ENCODE assay signal across 11 cellular contexts in genomic region chr11:65854871-65855837, GRCh38. TPM values are rescaled to one million over a fixed set of nuclear protein-coding genes. Genes with fewer than 3 reads are reported as not detected.
DNase-seq lines count a peak whose midpoint lies in the region; ATAC-seq and TF ChIP-seq lines count a peak whose summit lies in the region.
"Had no signal": no experiment of that assay in that cellular context is flagged by ENCODE, and none has a peak within 500 bp of the region (broad histone marks: within the 10 kb centered on the region; RNA-seq: fewer than 3 reads in every experiment).

No MANE protein-coding gene starts in this region.

- H3K36me3 Mint-ChIP-seq in activated CD8-positive, alpha-beta T cell treated with anti-CD3 and anti-CD28 coated beads for 36 hours (ENCODE audit: low read depth), result peaks cover 62% of the 10 kb centered on the region
- H3K36me3 Mint-ChIP-seq in stimulated activated memory B cell treated with anti-CD40 and anti-IgM and Interleukin-4, amounts not matched to agents 10 μg/mL and 1 μg/mL and 100 μg/mL, for 72 hours, result peaks cover 66% of the 10 kb centered on the region

- intact Hi-C loops in activated CD8-positive, alpha-beta T cell treated with anti-CD3 and anti-CD28 coated beads for 36 hours (cut with micrococcal nuclease), result no loop called here

- POLR2A ChIA-PET in activated CD8-positive, alpha-beta T cell treated with anti-CD3 and anti-CD28 coated beads for 36 hours (lab: Charles Lee), result interaction anchor here (1.1 to 29.8 kb wide), 4 partner anchors 14 to 35 kb away, joined by 3 to 560 read pairs (median 103); partner anchors contain the start of genes CCDC85B, CTSW, EFEMP2 and FIBP

- CTCF ChIA-PET in activated CD8-positive, alpha-beta T cell treated with anti-CD3 and anti-CD28 coated beads for 36 hours (lab: Charles Lee), result interaction anchor here (12.3 kb wide), 1 partner anchor 33 kb away, joined by 283 read pairs; the partner anchor contains the start of genes CCDC85B and FIBP

- DNase-seq in activated effector memory CD4-positive, alpha-beta T cell treated with anti-CD3 and anti-CD28 coated beads, Interleukin-2, amount 50 U/mL, for 16 hours, result peak; percentile 61
- no peak for DNase-seq in activated effector memory CD4-positive, alpha-beta T cell treated with Interleukin-2 at 50 U/mL for 16 hours
- DNase-seq in activated CD8-positive, alpha-beta T cell treated with anti-CD3 and anti-CD28 coated beads for 36 hours, result no peak
- DNase-seq in islet precursor cell, result peak; percentile 18
- no peak for DNase-seq in GF-D8 (lab: John Stamatoyannopoulos, UW)

- H3K27me3 Mint-ChIP-seq in activated CD8-positive, alpha-beta T cell treated with anti-CD3 and anti-CD28 coated beads for 36 hours, result no peaks in the 10 kb centered on the region
- no peaks in the 10 kb centered on the region for H3K27me3 Mint-ChIP-seq in stimulated activated memory B cell treated with anti-CD40 and anti-IgM and Interleukin-4, amounts not matched to agents 10 μg/mL and 1 μg/mL and 100 μg/mL, for 72 hours

- H3K4me3 Mint-ChIP-seq in activated CD8-positive, alpha-beta T cell treated with anti-CD3 and anti-CD28 coated beads for 36 hours, result peak overlapping the region; percentile 88
- peak overlapping the region; percentile 87 for H3K4me3 Mint-ChIP-seq in stimulated activated memory B cell treated with anti-CD40 and anti-IgM and Interleukin-4, amounts not matched to agents 10 μg/mL and 1 μg/mL and 100 μg/mL, for 72 hours

- TF ChIP-seq CTCF in activated CD8-positive, alpha-beta T cell treated with anti-CD3 and anti-CD28 coated beads for 36 hours (IDR thresholded peaks at IDR 0.05), result no peak

- H3K27ac Mint-ChIP-seq in activated CD8-positive, alpha-beta T cell treated with anti-CD3 and anti-CD28 coated beads for 36 hours, result peak overlapping the region; percentile 63
- H3K27ac Mint-ChIP-seq in stimulated activated memory B cell treated with anti-CD40 and anti-IgM and Interleukin-4, amounts not matched to agents 10 μg/mL and 1 μg/mL and 100 μg/mL, for 72 hours, result peak overlapping the region; percentile 65

- ATAC-seq in activated CD8-positive, alpha-beta T cell treated with anti-CD3 and anti-CD28 coated beads for 36 hours, result no peak
- no peak for ATAC-seq in stimulated activated memory B cell treated with anti-CD40 and anti-IgM and Interleukin-4, amounts not matched to agents 10 μg/mL and 1 μg/mL and 100 μg/mL, for 72 hours
- ATAC-seq in HG02938 (IDR thresholded peaks at IDR 0.05; ENCODE audit: unreplicated experiment) (no peak), HG02623 (IDR thresholded peaks at IDR 0.05; ENCODE audit: unreplicated experiment) (no peak)
- ATAC-seq: gastroesophageal sphincter had no signal

- H3K4me1 Mint-ChIP-seq in activated CD8-positive, alpha-beta T cell treated with anti-CD3 and anti-CD28 coated beads for 36 hours (ENCODE audit: low read depth), result peaks cover 32% of the 10 kb centered on the region
- peaks cover 53% of the 10 kb centered on the region for H3K4me1 Mint-ChIP-seq in stimulated activated memory B cell treated with anti-CD40 and anti-IgM and Interleukin-4, amounts not matched to agents 10 μg/mL and 1 μg/mL and 100 μg/mL, for 72 hours

- peaks cover 3% of the 10 kb centered on the region for H3K9me3 Mint-ChIP-seq in activated CD8-positive, alpha-beta T cell treated with anti-CD3 and anti-CD28 coated beads for 36 hours
- no peaks in the 10 kb centered on the region for H3K9me3 Mint-ChIP-seq in stimulated activated memory B cell treated with anti-CD40 and anti-IgM and Interleukin-4, amounts not matched to agents 10 μg/mL and 1 μg/mL and 100 μg/mL, for 72 hours

RNA-seq across cellular contexts. Expression of gene CFL1, which starts 2.8 kb away (rescaled TPM):
- 1,000 to 10,000 TPM; 1,059 to 1,062 TPM for total RNA-seq in activated CD8-positive, alpha-beta T cell treated with anti-CD3 and anti-CD28 coated beads for 36 hours

RNA-seq across cellular contexts. Expression of gene MUS81, which starts 5.1 kb away (rescaled TPM):
- total RNA-seq in activated CD8-positive, alpha-beta T cell treated with anti-CD3 and anti-CD28 coated beads for 36 hours, result 10 to 100 TPM; 54.7 to 60.2 TPM

RNA-seq across cellular contexts. Expression of gene EFEMP2, which starts 17.4 kb away (rescaled TPM):
- total RNA-seq in activated CD8-positive, alpha-beta T cell treated with anti-CD3 and anti-CD28 coated beads for 36 hours, result 10 to 100 TPM; 17.1 to 18.0 TPM

RNA-seq across cellular contexts. Expression of gene SNX32, which starts 21.4 kb away (rescaled TPM):
- total RNA-seq in activated CD8-positive, alpha-beta T cell treated with anti-CD3 and anti-CD28 coated beads for 36 hours, result 1 to 10 TPM; 1.6 to 2.1 TPM
- total RNA-seq: ascending aorta, HT-29 had no signal

RNA-seq across cellular contexts. Expression of gene CTSW, which starts 24.5 kb away (rescaled TPM):
- total RNA-seq in activated CD8-positive, alpha-beta T cell treated with anti-CD3 and anti-CD28 coated beads for 36 hours, result 100 to 1,000 TPM; 124 to 126 TPM
- total RNA-seq: ascending aorta, HT-29 had no signal

Comparison
In these comparisons a context has a peak if more than half of its experiments do, and no peak if none do; other contexts are left out.
1. DNase-seq: peak in activated effector memory CD4-positive, alpha-beta T cell treated with anti-CD3 and anti-CD28 coated beads, Interleukin-2, amount 50 U/mL, for 16 hours (single experiment) and islet precursor cell (single experiment); none in activated effector memory CD4-positive, alpha-beta T cell treated with Interleukin-2 at 50 U/mL for 16 hours (single experiment), activated CD8-positive, alpha-beta T cell treated with anti-CD3 and anti-CD28 coated beads for 36 hours (single experiment) and GF-D8 (single experiment).